In genomic region chr7:25025218-25025671, GRCh38 we compare ENCODE assay signal across 12 cellular contexts. TPM values are rescaled to one million over a fixed set of nuclear protein-coding genes. Genes with fewer than 3 reads are reported as not detected.
DNase-seq lines count a peak whose midpoint lies in the region; ATAC-seq and TF ChIP-seq lines count a peak whose summit lies in the region.
"Had no signal": no experiment of that assay in that cellular context is flagged by ENCODE, and none has a peak within 500 bp of the region (broad histone marks: within the 10 kb centered on the region; RNA-seq: fewer than 3 reads in every experiment).

No MANE protein-coding gene starts in this region.

- no peaks in the 10 kb centered on the region for H3K9me3 Mint-ChIP-seq in CD4-positive, alpha-beta memory T cell

- H3K36me3 Mint-ChIP-seq in CD4-positive, alpha-beta memory T cell, result peaks cover 0 to 4% of the 10 kb centered on the region in 2 donors

- CTCF ChIA-PET in CD4-positive, alpha-beta memory T cell (lab: Charles Lee; ENCODE audit: partially characterized antibody), result interaction anchor here (1.5 to 9.9 kb wide), 4 partner anchors 14 to 204 kb away, joined by 3 to 118 read pairs (median 8); partner anchors contain the start of gene OSBPL3

- intact Hi-C loops in CD4-positive, alpha-beta memory T cell (cut with micrococcal nuclease), result no loop called here

- H3K4me3 ChIP-seq in CD4-positive, alpha-beta memory T cell (ENCODE audit: low read length in 2 of 2), result no peak overlapping the region
- H3K4me3 ChIP-seq in epithelial cell of esophagus (ENCODE audit: low read length), result no peak overlapping the region

- H3K4me1 Mint-ChIP-seq in CD4-positive, alpha-beta memory T cell, result peaks cover 20 to 52% (median 40%) of the 10 kb centered on the region in 4 donors

- H3K27me3 Mint-ChIP-seq in CD4-positive, alpha-beta memory T cell, result peaks cover 0 to 1% of the 10 kb centered on the region in 2 donors

- no peak for TF ChIP-seq CTCF in epithelial cell of esophagus (IDR thresholded peaks at IDR 0.05; ENCODE audit: insufficient read depth, low read depth, low read length, missing control alignments)

- no peaks in the 10 kb centered on the region for H3K9me3 ChIP-seq in CD4-positive, alpha-beta memory T cell (ENCODE audit: control insufficient read depth in 1 of 2, low read length in 2 of 2)

- H3K27me3 ChIP-seq in CD4-positive, alpha-beta memory T cell (ENCODE audit: insufficient read depth, low read length), result no peaks in the 10 kb centered on the region

- no peak overlapping the region for H3K27ac ChIP-seq in CD4-positive, alpha-beta memory T cell (ENCODE audit: low read depth, low read length)

- H3K27ac Mint-ChIP-seq in CD4-positive, alpha-beta memory T cell, result peak overlapping the region in 4 of 7 donors; percentile 9 to 62 (median 32)

- H3K36me3 ChIP-seq in CD4-positive, alpha-beta memory T cell (ENCODE audit: insufficient read depth, low read length), result no peaks in the 10 kb centered on the region

- no peak for DNase-seq in CD4-positive, alpha-beta memory T cell
- DNase-seq in NCI-H460 (ENCODE audit: extremely low read depth, low read depth) (peak; percentile 13), epithelial cell of esophagus (ENCODE audit: low read depth) (peak; percentile 50), myocyte (ENCODE audit: low read depth) (peak; percentile 77), NCI-H748 (lab: John Stamatoyannopoulos, UW; ENCODE audit: unreplicated experiment) (no peak), NCI-H2081 treated with DMSO at 0.1 percent for 48 hours (lab: John Stamatoyannopoulos, UW) (no peak)
- DNase-seq: activated effector memory CD4-positive, alpha-beta T cell treated with Interleukin-2 at 50 U/mL for 16 hours; DMS 273 treated with DMSO at 0.1 percent for 48 hours; naive thymus-derived CD4-positive, alpha-beta T cell; NCI-H526 treated with DMSO at 0.1 percent for 48 hours had no signal

- H3K4me3 Mint-ChIP-seq in CD4-positive, alpha-beta memory T cell, result no peak overlapping the region
- H3K4me3 Mint-ChIP-seq: naive thymus-derived CD4-positive, alpha-beta T cell had no signal

- POLR2A ChIA-PET in CD4-positive, alpha-beta memory T cell (lab: Charles Lee; ENCODE audit: partially characterized antibody), result interaction anchor here (2.6 to 9.7 kb wide), 2 partner anchors 45 to 204 kb away, joined by 11 to 210 read pairs; partner anchors contain the start of gene OSBPL3

- H3K4me1 ChIP-seq in CD4-positive, alpha-beta memory T cell (ENCODE audit: insufficient read depth, low read length), result peaks cover 37% of the 10 kb centered on the region

- ATAC-seq in HG03175 (IDR thresholded peaks at IDR 0.05; ENCODE audit: unreplicated experiment), result no peak
- ATAC-seq in HG03342 (IDR thresholded peaks at IDR 0.05; ENCODE audit: unreplicated experiment), result no peak
- ATAC-seq: naive thymus-derived CD4-positive, alpha-beta T cell had no signal

RNA-seq across cellular contexts. Expression of gene OSBPL3, which starts 45.3 kb away (rescaled TPM):
- 10 to 100 TPM; 61.2 to 72.7 TPM for total RNA-seq in CD4-positive, alpha-beta memory T cell
- polyA plus RNA-seq in CD4-positive, alpha-beta memory T cell, result 10 to 100 TPM in 1 of 2 donors, 1 to 10 TPM in 1; 6.9 to 19.7 TPM
- total RNA-seq in NCI-H460 (2014; rRNA removed; shearing (Covaris generic)), result 9.7 and 10.5 TPM in 2 replicates
- 13.9 and 14.3 TPM in 2 replicates for polyA plus RNA-seq in NCI-H460 (2014; cell fraction: nucleus; rRNA removed)
- 48.8 and 63.2 TPM in 2 replicates for total RNA-seq in myocyte
- polyA plus RNA-seq in myocyte (2012), result 27.8 TPM

Comparison
In these comparisons a context has a peak if more than half of its experiments do, and no peak if none do; other contexts are left out.
1. DNase-seq: peak in NCI-H460 (single experiment), epithelial cell of esophagus (single experiment) and myocyte (single experiment); none in CD4-positive, alpha-beta memory T cell (0 of 5), NCI-H748 (single experiment) and NCI-H2081 treated with DMSO at 0.1 percent for 48 hours (single experiment).